In genomic region chr5:107668933-107669542, GRCh38 we compare ENCODE assay signal across 10 cellular contexts. TPM values are rescaled to one million over a fixed set of nuclear protein-coding genes. Genes with fewer than 3 reads are reported as not detected.
DNase-seq lines count a peak whose midpoint lies in the region; ATAC-seq and TF ChIP-seq lines count a peak whose summit lies in the region.
"Had no signal": no experiment of that assay in that cellular context is flagged by ENCODE, and none has a peak within 500 bp of the region (broad histone marks: within the 10 kb centered on the region; RNA-seq: fewer than 3 reads in every experiment).

No MANE protein-coding gene starts in this region.

- no peak overlapping the region for H3K27ac Mint-ChIP-seq in activated naive CD8-positive, alpha-beta T cell treated with anti-CD3 and anti-CD28 coated beads, Interleukin-2, amount 50 U/mL, for 24 hours
- H3K27ac Mint-ChIP-seq: activated B cell treated with CpG ODN at 0.5 μM for 24 hours had no signal

- H3K36me3 ChIP-seq in stomach, result no peaks in the 10 kb centered on the region
- H3K36me3 ChIP-seq: neutrophil had no signal

- H3K27me3 ChIP-seq in stomach, result peaks cover 0 to 51% (median 27%) of the 10 kb centered on the region in 3 donors

- H3K36me3 Mint-ChIP-seq in activated naive CD8-positive, alpha-beta T cell treated with anti-CD3 and anti-CD28 coated beads, Interleukin-2, amount 50 U/mL, for 24 hours (ENCODE audit: low read depth), result no peaks in the 10 kb centered on the region

- peaks cover 65% of the 10 kb centered on the region for H3K27me3 Mint-ChIP-seq in activated naive CD8-positive, alpha-beta T cell treated with anti-CD3 and anti-CD28 coated beads, Interleukin-2, amount 50 U/mL, for 24 hours

- TF ChIP-seq POLR2A in stomach (IDR thresholded peaks at IDR 0.05), result no peak

- no peak overlapping the region for H3K4me3 Mint-ChIP-seq in activated naive CD8-positive, alpha-beta T cell treated with anti-CD3 and anti-CD28 coated beads, Interleukin-2, amount 50 U/mL, for 24 hours

- 7 to 19% (median 11%) methylated on average over 26 of the region's 26 CpGs for WGBS in stomach, 5 donors

- no peaks in the 10 kb centered on the region for H3K9me3 Mint-ChIP-seq in activated naive CD8-positive, alpha-beta T cell treated with anti-CD3 and anti-CD28 coated beads, Interleukin-2, amount 50 U/mL, for 24 hours
- H3K9me3 Mint-ChIP-seq: activated B cell treated with CpG ODN at 0.5 μM for 24 hours had no signal

- TF ChIP-seq EP300 in stomach (IDR thresholded peaks at IDR 0.05), result no peak

- peak overlapping the region; percentile 55 to 87 (median 84) for H3K27ac ChIP-seq in stomach
- H3K27ac ChIP-seq: neutrophil had no signal

- TF ChIP-seq CTCF in HFF-Myc (IDR thresholded peaks at IDR 0.05; ENCODE audit: low read depth, low read length, missing control alignments), result no peak
- TF ChIP-seq CTCF in stomach (IDR thresholded peaks at IDR 0.05), result no peak

- H3K4me3 ChIP-seq in HFF-Myc (replicated peaks; ENCODE audit: low read depth, low read length), result 0 out of 2 replicates have a peak overlapping the region, but pooled peaks have one; percentile 27
- peak overlapping the region; percentile 50 to 74 (median 60) for H3K4me3 ChIP-seq in stomach

- intact Hi-C loops in stomach (cut with DNase I; ENCODE audit: low total_unique reads), result no loop called here

- H3K9me3 ChIP-seq in stomach, result no peaks in the 10 kb centered on the region
- H3K9me3 ChIP-seq: neutrophil had no signal

- ATAC-seq in activated naive CD8-positive, alpha-beta T cell treated with anti-CD3 and anti-CD28 coated beads, Interleukin-2, amount 50 U/mL, for 24 hours, result no peak
- ATAC-seq in GM18867 (IDR thresholded peaks at IDR 0.05; ENCODE audit: unreplicated experiment) (no peak), GM21360 (IDR thresholded peaks at IDR 0.05; ENCODE audit: unreplicated experiment) (no peak)

- peaks cover 4 to 58% (median 52%) of the 10 kb centered on the region in 4 donors for H3K4me1 ChIP-seq in stomach

- H3K4me1 Mint-ChIP-seq in activated naive CD8-positive, alpha-beta T cell treated with anti-CD3 and anti-CD28 coated beads, Interleukin-2, amount 50 U/mL, for 24 hours, result peaks cover 26% of the 10 kb centered on the region

- no peak for DNase-seq in HFF-Myc (ENCODE audit: extremely low read depth, low read depth)
- DNase-seq in astrocyte of the hippocampus (ENCODE audit: low read depth, low spot score), result peak; percentile 26
- DNase-seq in iris pigment epithelial cell (ENCODE audit: low read depth), result peak; percentile 25
- peak; percentile 31 for DNase-seq in stomach
- DNase-seq in activated naive CD8-positive, alpha-beta T cell treated with anti-CD3 and anti-CD28 coated beads, Interleukin-2, amount 50 U/mL, for 24 hours, result no peak
- DNase-seq in NCI-H446 treated with DMSO at 0.1 percent for 48 hours (lab: John Stamatoyannopoulos, UW), result no peak
- DNase-seq: activated B cell treated with CpG ODN at 0.5 μM for 24 hours had no signal

RNA-seq across cellular contexts. Expression of gene EFNA5, which starts 1.7 kb away (rescaled TPM):
- 100 to 1,000 TPM in 1 of 5 donors, 10 to 100 TPM in 2, 1 to 10 TPM in 1, under 1 TPM in 1; 0.29 to 187 (median 26.1) TPM for total RNA-seq in stomach
- 1 to 10 TPM; 1.9 to 3.2 (median 2.0) TPM for polyA plus RNA-seq in stomach
- total RNA-seq: activated B cell treated with CpG ODN at 0.5 μM for 24 hours had no signal

Comparison
In these comparisons a context has a peak if more than half of its experiments do, and no peak if none do; other contexts are left out.
1. DNase-seq: peak in astrocyte of the hippocampus (single experiment), iris pigment epithelial cell (single experiment) and stomach (single experiment); none in HFF-Myc (single experiment), activated naive CD8-positive, alpha-beta T cell treated with anti-CD3 and anti-CD28 coated beads, Interleukin-2, amount 50 U/mL, for 24 hours (single experiment) and NCI-H446 treated with DMSO at 0.1 percent for 48 hours (single experiment).